Comparison of ENCODE assay signal across 8 cellular contexts in genomic region chr11:62727007-62727832, GRCh38. TPM values are rescaled to one million over a fixed set of nuclear protein-coding genes. Genes with fewer than 3 reads are reported as not detected.
A peak's percentile ranks its signal among the peaks of the same experiment; 100 is the strongest.
DNase-seq lines count a peak whose midpoint lies in the region; TF ChIP-seq lines count a peak whose summit lies in the region.

TSS of gene HNRNPUL2 (minus strand) at chr11:62727457. CDS start at chr11:62727156, 301 bp downstream.

- H3K9me3 ChIP-seq in SK-N-MC (ENCODE audit: low read depth, low read length) = no peaks in the 10 kb centered on the region

- peak within 1 kb of the TSS; percentile 94 for H3K4me3 ChIP-seq in GM06990 (replicated peaks; ENCODE audit: low read depth, low read length)
- peak within 1 kb of the TSS; percentile 98 for H3K4me3 ChIP-seq in NB4 (ENCODE audit: low read depth, low read length)
- H3K4me3 ChIP-seq in SK-N-MC = peak within 1 kb of the TSS; percentile 98

- peaks cover 48% of the 10 kb centered on the region for H3K36me3 Mint-ChIP-seq in HFFc6 (ENCODE audit: low read depth)
- peaks cover 60% of the 10 kb centered on the region for H3K36me3 Mint-ChIP-seq in activated naive CD4-positive, alpha-beta T cell treated with anti-CD3 and anti-CD28 coated beads, Interleukin-2, amount 10 ng/mL, durations not matched to agents 7 days and 5 days

- CTCF ChIA-PET in activated naive CD4-positive, alpha-beta T cell treated with anti-CD3 and anti-CD28 coated beads, Interleukin-2, amount 10 ng/mL, durations not matched to agents 7 days and 5 days (lab: Charles Lee) = interaction anchor here (0.8 to 1.3 kb wide), 5 partner anchors 21 to 49 kb away, joined by 3 to 5 read pairs (median 3); no protein-coding TSS in a partner anchor

- no peaks in the 10 kb centered on the region for H3K27me3 ChIP-seq in GM06990 (replicated peaks; ENCODE audit: control insufficient read depth, insufficient read depth, low read length)

- H3K27ac Mint-ChIP-seq in HFFc6 = peak within 1 kb of the TSS; percentile 99
- peak within 1 kb of the TSS; percentile 99 for H3K27ac Mint-ChIP-seq in activated naive CD4-positive, alpha-beta T cell treated with anti-CD3 and anti-CD28 coated beads, Interleukin-2, amount 10 ng/mL, durations not matched to agents 7 days and 5 days

- H3K36me3 ChIP-seq in GM06990 (ENCODE audit: control insufficient read depth, insufficient read depth, low read length) (peaks cover 13% of the 10 kb centered on the region), SK-N-MC (ENCODE audit: insufficient read depth, low read length) (peaks cover 39% of the 10 kb centered on the region)

- peak; percentile 97 for TF ChIP-seq POLR2A in NB4 (IDR thresholded peaks at IDR 0.05; ENCODE audit: extremely low read depth, insufficient read length)

- DNase-seq in GM06990 (ENCODE audit: extremely low read depth, insufficient read length) (peak; percentile 100), HFFc6 (peak; percentile 98), NB4 (ENCODE audit: low read depth) (peak; percentile 100), SK-N-MC (ENCODE audit: low read depth, low spot score) (peak; percentile 96), germinal center (ENCODE audit: low spot score) (peak; percentile 98), occipital lobe (lab: John Stamatoyannopoulos, UW) (peak; percentile 98)
- peak; percentile 99 for DNase-seq in activated naive CD4-positive, alpha-beta T cell treated with anti-CD3 and anti-CD28 coated beads, Interleukin-2, amount 10 ng/mL, durations not matched to agents 7 days and 5 days

- TF ChIP-seq CTCF in GM06990 (IDR thresholded peaks at IDR 0.05; ENCODE audit: insufficient read depth, low read length, poor library complexity, severe bottlenecking) = no peak
- TF ChIP-seq CTCF in HFFc6 (IDR thresholded peaks at IDR 0.05) = peak; percentile 26
- TF ChIP-seq CTCF in NB4 (IDR thresholded peaks at IDR 0.05; ENCODE audit: low read depth, low read length) = no peak

- H3K9me3 Mint-ChIP-seq in HFFc6 = no peaks in the 10 kb centered on the region
- no peaks in the 10 kb centered on the region for H3K9me3 Mint-ChIP-seq in activated naive CD4-positive, alpha-beta T cell treated with anti-CD3 and anti-CD28 coated beads, Interleukin-2, amount 10 ng/mL, durations not matched to agents 7 days and 5 days

- peak within 1 kb of the TSS; percentile 100 for H3K27ac ChIP-seq in SK-N-MC
- peak within 1 kb of the TSS; percentile 99 for H3K27ac ChIP-seq in temporal lobe (ENCODE audit: low read depth, low read length)

- H3K27me3 Mint-ChIP-seq in HFFc6 (ENCODE audit: insufficient read depth) = peaks cover 3% of the 10 kb centered on the region; the same call in 1 of the 2 replicates
- peaks cover 3% of the 10 kb centered on the region for H3K27me3 Mint-ChIP-seq in activated naive CD4-positive, alpha-beta T cell treated with anti-CD3 and anti-CD28 coated beads, Interleukin-2, amount 10 ng/mL, durations not matched to agents 7 days and 5 days

- peak within 1 kb of the TSS; percentile 96 for H3K4me3 Mint-ChIP-seq in HFFc6
- H3K4me3 Mint-ChIP-seq in activated naive CD4-positive, alpha-beta T cell treated with anti-CD3 and anti-CD28 coated beads, Interleukin-2, amount 10 ng/mL, durations not matched to agents 7 days and 5 days = peak within 1 kb of the TSS; percentile 94

- peaks cover 37% of the 10 kb centered on the region for H3K4me1 Mint-ChIP-seq in HFFc6 (ENCODE audit: low read depth)
- peaks cover 55% of the 10 kb centered on the region for H3K4me1 Mint-ChIP-seq in activated naive CD4-positive, alpha-beta T cell treated with anti-CD3 and anti-CD28 coated beads, Interleukin-2, amount 10 ng/mL, durations not matched to agents 7 days and 5 days

- H3K9ac ChIP-seq in SK-N-MC (ENCODE audit: insufficient read length) = peak within 1 kb of the TSS; percentile 97

RNA-seq across cellular contexts. Expression of gene HNRNPUL2, which starts in this region (rescaled TPM):
- 10 to 100 TPM; 34.5 to 44.6 (median 41.6) TPM for total RNA-seq in HFFc6 (2021; fragmentation: NEBNext Ultra II Directional; extraction: Animal tissue kit (Norgen Biotek cat#: 25700))
- total RNA-seq in occipital lobe (17.0 TPM), temporal lobe (27.5 TPM)

Comparison
In these comparisons a context has a peak if more than half of its experiments do, and no peak if none do; other contexts are left out.
1. Peak in every context shown above with its lines: DNase-seq, H3K4me3 ChIP-seq and H3K27ac ChIP-seq.